ENCODE assay signal across 10 cellular contexts in genomic region chr7:41693150-41693997, GRCh38. TPM values are rescaled to one million over a fixed set of nuclear protein-coding genes. Genes with fewer than 3 reads are reported as not detected.
A peak's percentile ranks its signal among the peaks of the same experiment; 100 is the strongest.
DNase-seq lines count a peak whose midpoint lies in the region; ATAC-seq and TF ChIP-seq lines count a peak whose summit lies in the region.
"Had no signal": no experiment of that assay in that cellular context is flagged by ENCODE, and none has a peak within 500 bp of the region (broad histone marks: within the 10 kb centered on the region; RNA-seq: fewer than 3 reads in every experiment).

No MANE protein-coding gene starts in this region.

- no peaks in the 10 kb centered on the region for H3K9me2 ChIP-seq in Karpas-422 (replicated peaks; ENCODE audit: insufficient read depth, low read length)

- intact Hi-C loops in activated T-helper 2 cell treated with anti-CD3 and anti-CD28 coated beads, Interferon-gamma antibody, Interleukin-2, Interleukin-4, amounts not matched to agents 10 μg/mL and 5 μg/mL and 100 μg/mL, durations not matched to agents 14 hours and 24 hours and 36 hours (cut with micrococcal nuclease): no loop called here

- no peak for TF ChIP-seq CTCF in NB4 (IDR thresholded peaks at IDR 0.05; ENCODE audit: low read depth, low read length)
- peak; percentile 78 for TF ChIP-seq CTCF in chondrocyte (IDR thresholded peaks at IDR 0.05)
- TF ChIP-seq CTCF in liver (IDR thresholded peaks at IDR 0.05; ENCODE audit: low read depth, low read length, missing input control): peak; percentile 28

- WGBS in liver: 53% methylated on average over 10 of the region's 10 CpGs

- peaks cover 80% of the 10 kb centered on the region for H3K36me3 Mint-ChIP-seq in chondrocyte (ENCODE audit: low read depth)
- H3K36me3 Mint-ChIP-seq in activated T-helper 2 cell treated with anti-CD3 and anti-CD28 coated beads, Interferon-gamma antibody, Interleukin-2, Interleukin-4, amounts not matched to agents 10 μg/mL and 5 μg/mL and 100 μg/mL, durations not matched to agents 14 hours and 24 hours and 36 hours (ENCODE audit: low read depth): no peaks in the 10 kb centered on the region
- H3K36me3 Mint-ChIP-seq: activated naive CD8-positive, alpha-beta T cell had no signal

- H3K4me3 ChIP-seq in NB4 (ENCODE audit: low read depth, low read length) (no peak overlapping the region), liver (ENCODE audit: low read depth in 1 of 3, low read length in 3 of 3) (no peak overlapping the region), Karpas-422 (ENCODE audit: low read length) (no peak overlapping the region)

- TF ChIP-seq RAD21 in liver (IDR thresholded peaks at IDR 0.05): peak; percentile 30 to 44

- peak overlapping the region; percentile 95 for H3K27ac Mint-ChIP-seq in chondrocyte (ENCODE audit: unreplicated experiment)
- H3K27ac Mint-ChIP-seq in activated T-helper 2 cell treated with anti-CD3 and anti-CD28 coated beads, Interferon-gamma antibody, Interleukin-2, Interleukin-4, amounts not matched to agents 10 μg/mL and 5 μg/mL and 100 μg/mL, durations not matched to agents 14 hours and 24 hours and 36 hours: no peak overlapping the region
- H3K27ac Mint-ChIP-seq: activated naive CD8-positive, alpha-beta T cell had no signal

- H3K79me2 ChIP-seq in Karpas-422 (ENCODE audit: low read length): no peaks in the 10 kb centered on the region

- peak overlapping the region; percentile 99 for H3K4me3 Mint-ChIP-seq in chondrocyte (ENCODE audit: unreplicated experiment)
- no peak overlapping the region for H3K4me3 Mint-ChIP-seq in activated T-helper 2 cell treated with anti-CD3 and anti-CD28 coated beads, Interferon-gamma antibody, Interleukin-2, Interleukin-4, amounts not matched to agents 10 μg/mL and 5 μg/mL and 100 μg/mL, durations not matched to agents 14 hours and 24 hours and 36 hours (ENCODE audit: low read depth)
- H3K4me3 Mint-ChIP-seq: activated naive CD8-positive, alpha-beta T cell had no signal

- H4K20me1 ChIP-seq in Karpas-422 (ENCODE audit: insufficient read depth, low read depth, low read length): no peaks in the 10 kb centered on the region

- H3K4me2 ChIP-seq in Karpas-422 (ENCODE audit: low read depth, low read length, poor library complexity, severe bottlenecking): no peak overlapping the region

- no peak for ATAC-seq in GM21381 (IDR thresholded peaks at IDR 0.05; ENCODE audit: unreplicated experiment)
- ATAC-seq in HG02884 (IDR thresholded peaks at IDR 0.05; ENCODE audit: unreplicated experiment): no peak

- H3K9me3 Mint-ChIP-seq in chondrocyte (ENCODE audit: low read depth): no peaks in the 10 kb centered on the region
- no peaks in the 10 kb centered on the region for H3K9me3 Mint-ChIP-seq in activated T-helper 2 cell treated with anti-CD3 and anti-CD28 coated beads, Interferon-gamma antibody, Interleukin-2, Interleukin-4, amounts not matched to agents 10 μg/mL and 5 μg/mL and 100 μg/mL, durations not matched to agents 14 hours and 24 hours and 36 hours

- no peak overlapping the region for H2AFZ ChIP-seq in Karpas-422 (ENCODE audit: low read length)

- H3K9ac ChIP-seq in liver (ENCODE audit: low read depth in 1 of 2, low read length in 2 of 2): no peak overlapping the region
- no peak overlapping the region for H3K9ac ChIP-seq in Karpas-422 (ENCODE audit: low read length)

- H3K27me3 ChIP-seq in liver (ENCODE audit: control insufficient read depth in 4 of 4, insufficient read depth in 4 of 4, low read length in 3 of 4) (no peaks in the 10 kb centered on the region), Karpas-422 (ENCODE audit: low read length) (no peaks in the 10 kb centered on the region)

- H3K4me1 Mint-ChIP-seq in chondrocyte (ENCODE audit: low read depth): peaks cover 78% of the 10 kb centered on the region
- peaks cover 2% of the 10 kb centered on the region for H3K4me1 Mint-ChIP-seq in activated T-helper 2 cell treated with anti-CD3 and anti-CD28 coated beads, Interferon-gamma antibody, Interleukin-2, Interleukin-4, amounts not matched to agents 10 μg/mL and 5 μg/mL and 100 μg/mL, durations not matched to agents 14 hours and 24 hours and 36 hours (ENCODE audit: low read depth)

- no peak for TF ChIP-seq POLR2A in NB4 (IDR thresholded peaks at IDR 0.05; ENCODE audit: extremely low read depth, insufficient read length)

- H3K36me3 ChIP-seq in liver (ENCODE audit: control insufficient read depth in 4 of 4, insufficient read depth in 3 of 4, low read depth in 1 of 4, low read length in 3 of 4) (peaks cover 0 to 3% (median 1%) of the 10 kb centered on the region in 4 donors), Karpas-422 (ENCODE audit: insufficient read depth, low read length) (no peaks in the 10 kb centered on the region)

- peaks cover 16 to 66% (median 55%) of the 10 kb centered on the region in 4 donors for H3K4me1 ChIP-seq in liver (ENCODE audit: control insufficient read depth in 4 of 4, insufficient read depth in 4 of 4, low read length in 3 of 4)
- no peaks in the 10 kb centered on the region for H3K4me1 ChIP-seq in Karpas-422 (ENCODE audit: low read length)

- no peaks in the 10 kb centered on the region for H3K9me3 ChIP-seq in liver (ENCODE audit: control insufficient read depth in 4 of 4, low read length in 3 of 4)
- no peaks in the 10 kb centered on the region for H3K9me3 ChIP-seq in Karpas-422 (ENCODE audit: low read length)

- DNase-seq in AML-193 (lab: John Stamatoyannopoulos, UW): peak; percentile 59 to 62
- peak; percentile 42 for DNase-seq in NB4 (ENCODE audit: low read depth)
- no peak for DNase-seq in chondrocyte (ENCODE audit: low spot score)
- no peak for DNase-seq in activated T-helper 2 cell treated with anti-CD3 and anti-CD28 coated beads, Interferon-gamma antibody, Interleukin-2, Interleukin-4, amounts not matched to agents 10 μg/mL and 5 μg/mL and 100 μg/mL, durations not matched to agents 14 hours and 24 hours and 36 hours (ENCODE audit: low spot score)
- DNase-seq in Karpas-422: no peak
- DNase-seq: stimulated activated CD4-positive, alpha-beta T cell treated with anti-CD3 and anti-CD28 coated beads, Interleukin-4, amount 100 ng/mL, for 1 hour had no signal

- no peaks in the 10 kb centered on the region for H3K27me3 Mint-ChIP-seq in chondrocyte (ENCODE audit: low read depth)
- peaks cover 15% of the 10 kb centered on the region for H3K27me3 Mint-ChIP-seq in activated T-helper 2 cell treated with anti-CD3 and anti-CD28 coated beads, Interferon-gamma antibody, Interleukin-2, Interleukin-4, amounts not matched to agents 10 μg/mL and 5 μg/mL and 100 μg/mL, durations not matched to agents 14 hours and 24 hours and 36 hours (ENCODE audit: low read depth)

- H3K27ac ChIP-seq in liver (ENCODE audit: low read depth in 1 of 2, low read length in 2 of 2): peak overlapping the region; percentile 59 to 79
- H3K27ac ChIP-seq in Karpas-422 (ENCODE audit: low read length): no peak overlapping the region

TF ChIP-seq in liver, 16 proteins besides CTCF, POLR2A, EP300 and RAD21 (continues in another document):
- no peak for TF ChIP-seq FOXA1 (IDR thresholded peaks at IDR 0.05)
- TF ChIP-seq EGR1 (IDR thresholded peaks at IDR 0.05; ENCODE audit: low read depth in 2 of 2): no peak
- no peak for TF ChIP-seq ZBTB33 (IDR thresholded peaks at IDR 0.05)
- no peak for TF ChIP-seq NR2F2 (IDR thresholded peaks at IDR 0.05)
- TF ChIP-seq REST (IDR thresholded peaks at IDR 0.05): peak; percentile 50
- TF ChIP-seq RXRA (IDR thresholded peaks at IDR 0.05): peak; percentile 28 to 78
- TF ChIP-seq GABPA (IDR thresholded peaks at IDR 0.05 in 1 of 2, conservative IDR thresholded peaks at IDR 0.05 in 1 of 2): no peak

RNA-seq across cellular contexts. Expression of gene INHBA, which starts 9.5 kb away (rescaled TPM):
- total RNA-seq in chondrocyte (581 to 610 TPM (median 601 TPM) in 3 replicates), liver (1 to 10 TPM in 1 of 2 donors, under 1 TPM in 1; 0.23 to 8.9 TPM)
- polyA plus RNA-seq in liver: 1 to 10 TPM; 1.4 to 4.6 TPM
- total RNA-seq in activated T-helper 2 cell treated with anti-CD3 and anti-CD28 coated beads, Interferon-gamma antibody, Interleukin-2, Interleukin-4, amounts not matched to agents 10 μg/mL and 5 μg/mL and 100 μg/mL, durations not matched to agents 14 hours and 24 hours and 36 hours: 0.97 and 1.0 TPM in 2 replicates
- not detected in 2 replicates for total RNA-seq in Karpas-422 (2014; rRNA removed; shearing (Covaris generic); ENCODE audit: low replicate concordance)

Comparison
In these comparisons a context has a peak if more than half of its experiments do, and no peak if none do; other contexts are left out.
1. DNase-seq: peak in AML-193 (2 of 2) and NB4 (single experiment); none in chondrocyte (single experiment), activated T-helper 2 cell treated with anti-CD3 and anti-CD28 coated beads, Interferon-gamma antibody, Interleukin-2, Interleukin-4, amounts not matched to agents 10 μg/mL and 5 μg/mL and 100 μg/mL, durations not matched to agents 14 hours and 24 hours and 36 hours (single experiment) and Karpas-422 (single experiment).
2. RNA of gene INHBA, which starts 9.5 kb away (total RNA-seq): 581 to 610 TPM in chondrocyte; 0.23 to 8.9 TPM in liver, 0.97 to 1.0 TPM in activated T-helper 2 cell treated with anti-CD3 and anti-CD28 coated beads, Interferon-gamma antibody, Interleukin-2, Interleukin-4, amounts not matched to agents 10 μg/mL and 5 μg/mL and 100 μg/mL, durations not matched to agents 14 hours and 24 hours and 36 hours and not detected in Karpas-422; every median in the first group is over 10 times any median in the second.